ENCODE assay signal across 21 cellular contexts in the genomic region with DNA sequence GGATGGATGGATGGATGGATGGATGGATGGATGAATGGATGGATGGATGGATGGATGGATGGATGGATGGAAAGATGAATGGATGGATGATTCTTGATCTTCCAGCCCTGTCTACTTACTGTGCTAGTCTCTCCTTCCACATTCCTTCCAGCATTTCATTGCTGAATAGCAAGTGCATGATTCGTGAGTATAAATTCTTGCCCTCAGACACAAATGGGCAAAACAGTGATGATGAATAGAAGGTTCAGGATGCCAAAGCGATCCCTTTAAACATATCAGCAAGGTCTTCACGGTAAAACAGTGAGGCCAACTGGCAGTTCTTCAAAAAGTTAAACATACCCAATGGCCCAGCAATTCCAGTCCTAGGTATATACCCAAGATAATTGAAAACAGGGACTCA.
"Had no signal": no experiment of that assay in that cellular context is flagged by ENCODE, and none has a peak within 500 bp of the region (broad histone marks: within the 10 kb centered on the region; RNA-seq: fewer than 3 reads in every experiment).

No MANE protein-coding gene starts in this region.

- H3K27me3 ChIP-seq: hepatocyte, thyroid gland had no signal

- DNase-seq: activated CD4-positive, alpha-beta T cell treated with anti-CD3 and anti-CD28 coated beads for 4 hours; activated CD8-positive, alpha-beta T cell treated with anti-CD3 and anti-CD28 coated beads for 36 hours; activated effector memory CD4-positive, alpha-beta T cell treated with Interleukin-2 at 50 U/mL for 16 hours; activated T-cell treated with anti-CD3 and anti-CD28 coated beads, Interleukin-2, amount 50 U/mL, for 4 hours; amniotic stem cell; cortex of kidney; effector CD4-positive, alpha-beta T cell; islet precursor cell; left ventricle myocardium inferior; nucleus accumbens; retina; stimulated activated naive B cell treated with anti-CD40 and anti-IgM and Interleukin-4, amounts not matched to agents 10 μg/mL and 1 μg/mL and 100 μg/mL, for 72 hours; T-helper 2 cell; thyroid gland; uterus had no signal

- H3K36me3 ChIP-seq: left ventricle myocardium inferior, thyroid gland, uterus had no signal

- H3K4me3 Mint-ChIP-seq: activated CD8-positive, alpha-beta T cell treated with anti-CD3 and anti-CD28 coated beads for 36 hours; activated naive CD4-positive, alpha-beta T cell treated with anti-CD3 and anti-CD28 coated beads, Interleukin-2, amount 50 U/mL, for 24 hours; activated T-cell treated with anti-CD3 and anti-CD28 coated beads, Interleukin-2, amount 50 U/mL, for 4 hours; memory B cell; naive thymus-derived CD8-positive, alpha-beta T cell; stimulated activated naive B cell treated with anti-CD40 and anti-IgM and Interleukin-4, amounts not matched to agents 10 μg/mL and 1 μg/mL and 100 μg/mL, for 72 hours; WTC11 had no signal

- H3K27ac Mint-ChIP-seq: activated CD8-positive, alpha-beta T cell treated with anti-CD3 and anti-CD28 coated beads for 36 hours; activated naive CD4-positive, alpha-beta T cell treated with anti-CD3 and anti-CD28 coated beads, Interleukin-2, amount 50 U/mL, for 24 hours; memory B cell; naive thymus-derived CD8-positive, alpha-beta T cell; stimulated activated naive B cell treated with anti-CD40 and anti-IgM and Interleukin-4, amounts not matched to agents 10 μg/mL and 1 μg/mL and 100 μg/mL, for 72 hours; WTC11 had no signal

- H3K4me1 ChIP-seq: left ventricle myocardium inferior, thyroid gland, uterus had no signal

- ATAC-seq: activated CD8-positive, alpha-beta T cell treated with anti-CD3 and anti-CD28 coated beads for 36 hours; activated T-cell treated with anti-CD3 and anti-CD28 coated beads, Interleukin-2, amount 50 U/mL, for 4 hours; naive thymus-derived CD8-positive, alpha-beta T cell; stimulated activated naive B cell treated with anti-CD40 and anti-IgM and Interleukin-4, amounts not matched to agents 10 μg/mL and 1 μg/mL and 100 μg/mL, for 72 hours; WTC11 had no signal

- H3K9me3 ChIP-seq: thyroid gland, uterus had no signal

- H3K4me3 ChIP-seq: hepatocyte, left ventricle myocardium inferior, thyroid gland, uterus had no signal

- H3K4me1 Mint-ChIP-seq: activated naive CD4-positive, alpha-beta T cell treated with anti-CD3 and anti-CD28 coated beads, Interleukin-2, amount 50 U/mL, for 24 hours; memory B cell; naive thymus-derived CD8-positive, alpha-beta T cell; stimulated activated naive B cell treated with anti-CD40 and anti-IgM and Interleukin-4, amounts not matched to agents 10 μg/mL and 1 μg/mL and 100 μg/mL, for 72 hours had no signal

- H3K36me3 Mint-ChIP-seq: brain; memory B cell; stimulated activated naive B cell treated with anti-CD40 and anti-IgM and Interleukin-4, amounts not matched to agents 10 μg/mL and 1 μg/mL and 100 μg/mL, for 72 hours; WTC11 had no signal
